8 cellular contexts compared by ENCODE assay signal in genomic region chr18:48896875-48897511, GRCh38. TPM values are rescaled to one million over a fixed set of nuclear protein-coding genes. Genes with fewer than 3 reads are reported as not detected.
DNase-seq lines count a peak whose midpoint lies in the region; ATAC-seq and TF ChIP-seq lines count a peak whose summit lies in the region.

No MANE protein-coding gene starts in this region.

- no peak for DNase-seq in CD4-positive, alpha-beta T cell
- DNase-seq in NCI-H69 (lab: John Stamatoyannopoulos, UW) (peak; percentile 49), cerebellar cortex (ENCODE audit: low spot score) (peak; percentile 43), mesenteric fat pad (ENCODE audit: low spot score) (peak; percentile 88), NCI-H345 treated with DMSO at 0.1 percent for 48 hours (lab: John Stamatoyannopoulos, UW; ENCODE audit: unreplicated experiment) (no peak)
- DNase-seq in activated CD8-positive, alpha-beta memory T cell treated with anti-CD3 and anti-CD28 coated beads, Interleukin-2, amount 50 U/mL, for 48 hours, result no peak

- no peak overlapping the region for H3K27ac Mint-ChIP-seq in CD4-positive, alpha-beta T cell

- no peaks in the 10 kb centered on the region for H3K27me3 Mint-ChIP-seq in CD4-positive, alpha-beta T cell

- H3K4me3 Mint-ChIP-seq in CD4-positive, alpha-beta T cell, result no peak overlapping the region

- POLR2A ChIA-PET in CD4-positive, alpha-beta T cell (lab: Charles Lee), result no interaction called here

- peaks cover 13% of the 10 kb centered on the region for H3K4me1 Mint-ChIP-seq in CD4-positive, alpha-beta T cell (ENCODE audit: low read depth)

- no peaks in the 10 kb centered on the region for H3K36me3 Mint-ChIP-seq in CD4-positive, alpha-beta T cell (ENCODE audit: low read depth)

- TF ChIP-seq CTCF in CD4-positive, alpha-beta T cell (IDR thresholded peaks at IDR 0.05), result no peak

- CTCF ChIA-PET in CD4-positive, alpha-beta T cell (lab: Charles Lee), result no interaction called here

- intact Hi-C loops in CD4-positive, alpha-beta T cell (cut with DNase I, micrococcal nuclease), result loop anchor here in 1 of 2 experiments (5.0 kb wide), 1 partner anchor 40 kb away; no protein-coding TSS in a partner anchor

- no peak overlapping the region for H3K27ac ChIP-seq in CD4-positive, alpha-beta T cell (ENCODE audit: low read depth, low read length)

- H3K9me3 ChIP-seq in CD4-positive, alpha-beta T cell (ENCODE audit: control insufficient read depth, low read length), result no peaks in the 10 kb centered on the region

- H3K9me3 Mint-ChIP-seq in CD4-positive, alpha-beta T cell, result peaks cover 2% of the 10 kb centered on the region

- H3K27me3 ChIP-seq in CD4-positive, alpha-beta T cell (ENCODE audit: control insufficient read depth, insufficient read depth, low read length), result no peaks in the 10 kb centered on the region

- peak; percentile 43 for ATAC-seq in CD4-positive, alpha-beta T cell (ENCODE audit: poor library complexity)
- ATAC-seq in GM19438 (IDR thresholded peaks at IDR 0.05; ENCODE audit: low read depth, unreplicated experiment) (peak; percentile 75), GM19397 (IDR thresholded peaks at IDR 0.05; ENCODE audit: unreplicated experiment) (no peak)

RNA-seq across cellular contexts. Expression of gene SMAD7, which starts 53.8 kb away (rescaled TPM):
- 100 to 1,000 TPM; 244 to 254 TPM for total RNA-seq in CD4-positive, alpha-beta T cell
- total RNA-seq in mesenteric fat pad, result 56.2 TPM

Comparison
In these comparisons a context has a peak if more than half of its experiments do, and no peak if none do; other contexts are left out.
1. DNase-seq: peak in NCI-H69 (single experiment), cerebellar cortex (single experiment) and mesenteric fat pad (single experiment); none in CD4-positive, alpha-beta T cell (0 of 10), activated CD8-positive, alpha-beta memory T cell treated with anti-CD3 and anti-CD28 coated beads, Interleukin-2, amount 50 U/mL, for 48 hours (single experiment) and NCI-H345 treated with DMSO at 0.1 percent for 48 hours (single experiment).